In the genomic region with DNA sequence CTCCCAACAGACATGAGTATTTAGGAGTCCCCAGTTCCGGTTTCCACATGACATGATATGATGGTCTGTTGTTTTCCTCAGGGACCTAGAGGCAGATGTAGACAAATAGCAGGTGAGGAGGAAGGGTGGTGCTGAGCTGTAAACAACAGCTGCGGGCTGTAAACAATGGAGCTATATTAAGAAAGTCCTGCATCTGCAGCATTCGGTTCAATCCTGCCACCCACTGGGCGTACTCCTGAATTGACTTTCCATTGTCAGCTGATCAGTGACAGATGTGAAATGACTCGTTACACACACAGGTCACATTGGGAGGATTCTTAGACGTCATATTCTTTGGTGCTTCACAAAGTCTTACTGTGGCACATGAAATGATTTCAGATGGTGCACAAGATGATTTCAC, we compare ENCODE assay signal across 8 cellular contexts. TPM values are rescaled to one million over a fixed set of nuclear protein-coding genes. Genes with fewer than 3 reads are reported as not detected.
A peak's percentile ranks its signal among the peaks of the same experiment; 100 is the strongest.
DNase-seq lines count a peak whose midpoint lies in the region; ATAC-seq, FAIRE-seq and TF ChIP-seq lines count a peak whose summit lies in the region.

No MANE protein-coding gene starts in this region.

- intact Hi-C loops in CD8-positive, alpha-beta T cell (cut with DNase I, micrococcal nuclease), result no loop called here
- intact Hi-C loops in esophagus squamous epithelium (cut with DNase I), result no loop called here

- H3K4me3 Mint-ChIP-seq in CD8-positive, alpha-beta T cell, result no peak overlapping the region
- no peak overlapping the region for H3K4me3 Mint-ChIP-seq in mesothelial cell of epicardium

- H3K9me3 ChIP-seq in CD8-positive, alpha-beta T cell (ENCODE audit: low read length), result no peaks in the 10 kb centered on the region
- H3K9me3 ChIP-seq in keratinocyte (ENCODE audit: control insufficient read depth, low read depth, low read length) (no peaks in the 10 kb centered on the region), esophagus squamous epithelium (no peaks in the 10 kb centered on the region)

- FAIRE-seq in keratinocyte (lab: Jason Lieb, UNC), result peak; percentile 69

- no peak overlapping the region for H3K4me2 ChIP-seq in keratinocyte (ENCODE audit: control insufficient read depth, extremely low read depth, insufficient read depth, low read depth, low read length)

- DNase-seq in CD8-positive, alpha-beta T cell, result peak in 1 of 7 experiments; percentile 22
- DNase-seq in NCI-H146 treated with DMSO at 0.1 percent for 48 hours (lab: John Stamatoyannopoulos, UW; ENCODE audit: unreplicated experiment) (peak; percentile 19), keratinocyte (ENCODE audit: low read depth, low spot score) (no peak), esophagus squamous epithelium (lab: John Stamatoyannopoulos, UW) (no peak), mesothelial cell of epicardium (ENCODE audit: low spot score in 2 of 2, unreplicated experiment in 2 of 2) (no peak)
- DNase-seq in activated naive CD4-positive, alpha-beta T cell treated with anti-CD3 and anti-CD28 coated beads, Interleukin-2, amount 50 U/mL, for 72 hours (ENCODE audit: low spot score in 2 of 2), result peak in 1 of 2 donors; percentile 27

- H3K9me1 ChIP-seq in keratinocyte (ENCODE audit: control insufficient read depth, extremely low read depth, insufficient read depth, low read length), result no peaks in the 10 kb centered on the region

- dilution Hi-C loops in keratinocyte (cut with MboI; ENCODE audit: extremely low pct_ligation_motif_present, low sequenced_read_pairs), result no loop called here

- peak; percentile 51 for ATAC-seq in CD8-positive, alpha-beta T cell
- peak; percentile 100 for ATAC-seq in GM18858 (IDR thresholded peaks at IDR 0.05; ENCODE audit: unreplicated experiment)
- peak; percentile 98 for ATAC-seq in HG02885 (IDR thresholded peaks at IDR 0.05; ENCODE audit: poor library complexity, unreplicated experiment)
- peak; percentile 70 to 87 for ATAC-seq in activated naive CD4-positive, alpha-beta T cell treated with anti-CD3 and anti-CD28 coated beads, Interleukin-2, amount 50 U/mL, for 72 hours

- CTCF ChIA-PET in CD8-positive, alpha-beta T cell (lab: Charles Lee), result interaction anchor here (1.1 kb wide), 1 partner anchor 10 kb away, joined by 3 read pairs; no protein-coding TSS in a partner anchor

- H3K27ac ChIP-seq in CD8-positive, alpha-beta T cell (ENCODE audit: low read depth, low read length), result no peak overlapping the region
- H3K27ac ChIP-seq in keratinocyte (ENCODE audit: control insufficient read depth, insufficient read depth, low read length) (no peak overlapping the region), esophagus squamous epithelium (no peak overlapping the region)

- no peak overlapping the region for H3K4me3 ChIP-seq in CD8-positive, alpha-beta T cell (ENCODE audit: low read depth, low read length)
- H3K4me3 ChIP-seq in keratinocyte (ENCODE audit: control insufficient read depth in 2 of 3, extremely low read depth in 1 of 3, insufficient read depth in 2 of 3, low read depth in 1 of 3, low read length in 3 of 3) (no peak overlapping the region), esophagus squamous epithelium (no peak overlapping the region)

- POLR2A ChIA-PET in CD8-positive, alpha-beta T cell (lab: Charles Lee), result no interaction called here

- no peak overlapping the region for H3K9ac ChIP-seq in keratinocyte (ENCODE audit: control insufficient read depth, extremely low read depth, insufficient read depth, low read length)

- no peaks in the 10 kb centered on the region for H3K4me1 Mint-ChIP-seq in CD8-positive, alpha-beta T cell (ENCODE audit: low read depth)
- H3K4me1 Mint-ChIP-seq in mesothelial cell of epicardium, result peaks cover 23% of the 10 kb centered on the region

- no peak overlapping the region for H3K27ac Mint-ChIP-seq in CD8-positive, alpha-beta T cell
- no peak overlapping the region for H3K27ac Mint-ChIP-seq in activated naive CD4-positive, alpha-beta T cell treated with anti-CD3 and anti-CD28 coated beads, Interleukin-2, amount 50 U/mL, for 72 hours
- H3K27ac Mint-ChIP-seq in mesothelial cell of epicardium, result no peak overlapping the region

- H3K27me3 Mint-ChIP-seq in CD8-positive, alpha-beta T cell (ENCODE audit: low read depth), result peaks cover 15% of the 10 kb centered on the region
- H3K27me3 Mint-ChIP-seq in mesothelial cell of epicardium (ENCODE audit: low read depth), result peaks cover 15% of the 10 kb centered on the region

- H4K20me1 ChIP-seq in keratinocyte (ENCODE audit: control insufficient read depth, extremely low read depth, insufficient read depth, low read length), result no peaks in the 10 kb centered on the region

- H3K9me3 Mint-ChIP-seq in CD8-positive, alpha-beta T cell, result no peaks in the 10 kb centered on the region
- H3K9me3 Mint-ChIP-seq in activated naive CD4-positive, alpha-beta T cell treated with anti-CD3 and anti-CD28 coated beads, Interleukin-2, amount 50 U/mL, for 72 hours, result no peaks in the 10 kb centered on the region
- H3K9me3 Mint-ChIP-seq in mesothelial cell of epicardium, result no peaks in the 10 kb centered on the region

- no peaks in the 10 kb centered on the region for H3K27me3 ChIP-seq in CD8-positive, alpha-beta T cell (ENCODE audit: insufficient read depth, low read length)
- H3K27me3 ChIP-seq in keratinocyte (ENCODE audit: control insufficient read depth, extremely low read depth, insufficient read depth, low read length) (no peaks in the 10 kb centered on the region), esophagus squamous epithelium (no peaks in the 10 kb centered on the region)

- no peak overlapping the region for H2AFZ ChIP-seq in keratinocyte (ENCODE audit: control insufficient read depth, low read length)

- no peaks in the 10 kb centered on the region for H3K79me2 ChIP-seq in keratinocyte (ENCODE audit: control insufficient read depth, insufficient read depth, low read length)

- WGBS in esophagus squamous epithelium, 2 donors, result 23% methylated on average over 6 of the region's 6 CpGs

- TF ChIP-seq POLR2A in esophagus squamous epithelium (IDR thresholded peaks at IDR 0.05), result no peak

- no peaks in the 10 kb centered on the region for H3K4me1 ChIP-seq in CD8-positive, alpha-beta T cell (ENCODE audit: insufficient read depth, low read length)
- H3K4me1 ChIP-seq in keratinocyte (ENCODE audit: control insufficient read depth, extremely low read depth, insufficient read depth, low read length) (no peaks in the 10 kb centered on the region), esophagus squamous epithelium (no peaks in the 10 kb centered on the region)

- H3K36me3 ChIP-seq in CD8-positive, alpha-beta T cell (ENCODE audit: insufficient read depth, low read length), result no peaks in the 10 kb centered on the region
- no peaks in the 10 kb centered on the region for H3K36me3 ChIP-seq in keratinocyte (ENCODE audit: control insufficient read depth in 2 of 2, extremely low read depth in 1 of 2, insufficient read depth in 2 of 2, low read length in 2 of 2)
- H3K36me3 ChIP-seq in esophagus squamous epithelium, result no peaks in the 10 kb centered on the region

- H3K36me3 Mint-ChIP-seq in CD8-positive, alpha-beta T cell, result no peaks in the 10 kb centered on the region
- no peaks in the 10 kb centered on the region for H3K36me3 Mint-ChIP-seq in activated naive CD4-positive, alpha-beta T cell treated with anti-CD3 and anti-CD28 coated beads, Interleukin-2, amount 50 U/mL, for 72 hours
- H3K36me3 Mint-ChIP-seq in mesothelial cell of epicardium, result no peaks in the 10 kb centered on the region

- TF ChIP-seq CTCF in CD8-positive, alpha-beta T cell (IDR thresholded peaks at IDR 0.05), result no peak
- TF ChIP-seq CTCF in keratinocyte (optimal IDR thresholded peaks at IDR 0.05 in 1 of 3, IDR thresholded peaks at IDR 0.05 in 1 of 3, conservative IDR thresholded peaks at IDR 0.05 in 1 of 3; ENCODE audit: extremely low read depth in 1 of 3, insufficient read depth in 2 of 3, low read length in 3 of 3) (peak; percentile 52 to 78 (median 62)), esophagus squamous epithelium (IDR thresholded peaks at IDR 0.05) (peak in 1 of 6 experiments; percentile 41), mesothelial cell of epicardium (IDR thresholded peaks at IDR 0.05; ENCODE audit: unreplicated experiment) (no peak)

RNA-seq across cellular contexts. Expression of a gene that starts 26.8 kb away (rescaled TPM):
- under 1 TPM in 1 of 2 experiments, not detected in 1; 0.08 TPM for total RNA-seq in CD8-positive, alpha-beta T cell
- total RNA-seq in activated naive CD4-positive, alpha-beta T cell treated with anti-CD3 and anti-CD28 coated beads, Interleukin-2, amount 50 U/mL, for 72 hours, result under 1 TPM; 0.20 to 0.23 TPM
- 0.42 to 1.3 TPM (median 1.2 TPM) in 3 replicates for polyA plus RNA-seq in keratinocyte
- polyA plus RNA-seq in keratinocyte (2011; ENCODE audit: low read depth), result 0.06 TPM
- polyA plus RNA-seq in keratinocyte (2011; cell fraction: cytosol; rRNA removed), result 0.55 and 0.90 TPM in 2 replicates
- polyA plus RNA-seq in keratinocyte (2011; cell fraction: nucleus; rRNA removed), result 1.00 and 1.3 TPM in 2 replicates
- 0.95 and 1.1 TPM in 2 replicates for polyA plus RNA-seq in keratinocyte (2012; ENCODE audit: low replicate concordance)
- polyA minus RNA-seq in keratinocyte, result 0.26 to 1.2 TPM (median 0.89 TPM) in 3 replicates
- polyA minus RNA-seq in keratinocyte (2011; cell fraction: cytosol; rRNA and poly(A)+ RNA removed), result 0.38 TPM
- polyA minus RNA-seq in keratinocyte (2011; cell fraction: nucleus; rRNA and poly(A)+ RNA removed), result 0.74 and 2.4 TPM in 2 replicates
- under 1 TPM; 0.04 to 0.34 (median 0.24) TPM for total RNA-seq in esophagus squamous epithelium
- total RNA-seq in mesothelial cell of epicardium, result 1.4 to 2.9 TPM (median 1.9 TPM) in 3 replicates

RNA-seq across cellular contexts. Expression of a gene that starts 30.9 kb away (rescaled TPM):
- total RNA-seq in CD8-positive, alpha-beta T cell, result 10 to 100 TPM; 29.7 to 31.3 TPM
- 1 to 10 TPM; 6.6 to 9.8 TPM for total RNA-seq in activated naive CD4-positive, alpha-beta T cell treated with anti-CD3 and anti-CD28 coated beads, Interleukin-2, amount 50 U/mL, for 72 hours
- polyA plus RNA-seq in keratinocyte, result 12.6 to 15.1 TPM (median 12.6 TPM) in 3 replicates
- polyA plus RNA-seq in keratinocyte (2011; ENCODE audit: low read depth), result 3.7 TPM
- 6.2 and 11.2 TPM in 2 replicates for polyA plus RNA-seq in keratinocyte (2011; cell fraction: cytosol; rRNA removed)
- polyA plus RNA-seq in keratinocyte (2011; cell fraction: nucleus; rRNA removed), result 17.4 and 19.0 TPM in 2 replicates
- 8.9 and 9.2 TPM in 2 replicates for polyA plus RNA-seq in keratinocyte (2012; ENCODE audit: low replicate concordance)
- polyA minus RNA-seq in keratinocyte, result 18.3 to 21.8 TPM (median 20.6 TPM) in 3 replicates
- polyA minus RNA-seq in keratinocyte (2011; cell fraction: cytosol; rRNA and poly(A)+ RNA removed), result 8.8 TPM
- 14.0 and 23.5 TPM in 2 replicates for polyA minus RNA-seq in keratinocyte (2011; cell fraction: nucleus; rRNA and poly(A)+ RNA removed)
- total RNA-seq in esophagus squamous epithelium (10 to 100 TPM in 1 of 4 donors, 1 to 10 TPM in 3; 7.8 to 12.2 (median 7.9) TPM), mesothelial cell of epicardium (16.6 to 17.8 TPM (median 17.4 TPM) in 3 replicates)

RNA-seq across cellular contexts. Expression of a gene that starts 53.3 kb away (rescaled TPM):
- total RNA-seq in CD8-positive, alpha-beta T cell, result under 1 TPM; 0.62 to 0.69 TPM
- total RNA-seq in activated naive CD4-positive, alpha-beta T cell treated with anti-CD3 and anti-CD28 coated beads, Interleukin-2, amount 50 U/mL, for 72 hours, result 1 to 10 TPM in 1 of 2 donors, under 1 TPM in 1; 0.57 to 1.9 TPM
- 13.0 to 22.8 TPM (median 13.5 TPM) in 3 replicates for polyA plus RNA-seq in keratinocyte
- 24.1 TPM for polyA plus RNA-seq in keratinocyte (2011; ENCODE audit: low read depth)
- 19.4 and 40.4 TPM in 2 replicates for polyA plus RNA-seq in keratinocyte (2011; cell fraction: cytosol; rRNA removed)
- polyA plus RNA-seq in keratinocyte (2011; cell fraction: nucleus; rRNA removed), result 8.5 and 11.2 TPM in 2 replicates
- polyA plus RNA-seq in keratinocyte (2012; ENCODE audit: low replicate concordance), result 14.8 and 15.3 TPM in 2 replicates
- 0.92 to 4.8 TPM (median 1.8 TPM) in 3 replicates for polyA minus RNA-seq in keratinocyte
- polyA minus RNA-seq in keratinocyte (2011; cell fraction: cytosol; rRNA and poly(A)+ RNA removed), result 4.6 TPM
- 2.0 and 2.2 TPM in 2 replicates for polyA minus RNA-seq in keratinocyte (2011; cell fraction: nucleus; rRNA and poly(A)+ RNA removed)
- total RNA-seq in esophagus squamous epithelium (10 to 100 TPM in 3 of 4 donors, under 1 TPM in 1; 0.80 to 22.3 (median 15.5) TPM), mesothelial cell of epicardium (31.7 to 40.5 TPM (median 34.0 TPM) in 3 replicates)

RNA-seq across cellular contexts. Expression of a gene that starts 57.0 kb away (rescaled TPM):
- total RNA-seq in CD8-positive, alpha-beta T cell, result not detected
- not detected for total RNA-seq in activated naive CD4-positive, alpha-beta T cell treated with anti-CD3 and anti-CD28 coated beads, Interleukin-2, amount 50 U/mL, for 72 hours
- polyA plus RNA-seq in keratinocyte, result not detected in 3 replicates
- polyA plus RNA-seq in keratinocyte (2011; ENCODE audit: low read depth), result not detected
- polyA plus RNA-seq in keratinocyte (2011; cell fraction: cytosol; rRNA removed), result not detected in 2 replicates
- not detected in 2 replicates for polyA plus RNA-seq in keratinocyte (2011; cell fraction: nucleus; rRNA removed)
- polyA plus RNA-seq in keratinocyte (2012; ENCODE audit: low replicate concordance), result not detected in 2 replicates
- not detected in 3 replicates for polyA minus RNA-seq in keratinocyte
- not detected for polyA minus RNA-seq in keratinocyte (2011; cell fraction: cytosol; rRNA and poly(A)+ RNA removed)
- polyA minus RNA-seq in keratinocyte (2011; cell fraction: nucleus; rRNA and poly(A)+ RNA removed), result not detected in 2 replicates
- total RNA-seq in esophagus squamous epithelium, result not detected
- total RNA-seq in mesothelial cell of epicardium, result not detected in 3 replicates

Comparison
In these comparisons a context has a peak if more than half of its experiments do, and no peak if none do; other contexts are left out.
1. CTCF ChIP-seq: peak in keratinocyte (3 of 3); none in CD8-positive, alpha-beta T cell (single experiment) and mesothelial cell of epicardium (single experiment).
2. Peak in every context shown above with its lines, with median percentiles within 50 percentile points of each other: ATAC-seq.